1 cellular context compared by ENCODE assay signal in genomic region chr2:128321784-128322650, GRCh38.
TF ChIP-seq lines count a peak whose summit lies in the region.

No MANE protein-coding gene starts in this region.

TF ChIP-seq in HepG2, 621 proteins besides CTCF, POLR2A, EP300 and RAD21 (continued from another document and continues in another):
- TF ChIP-seq ZNF691 (CRISPR knock-in tag; IDR thresholded peaks at IDR 0.05; ENCODE audit: borderline replicate concordance, low read depth): 0 out of 2 replicates have a peak, but pooled peaks have one; percentile 39
- peak; percentile 20; the same call in 1 of the 2 replicates for TF ChIP-seq ZFP1 (CRISPR knock-in tag; IDR thresholded peaks at IDR 0.05)
- TF ChIP-seq GATAD1 (CRISPR knock-in tag; IDR thresholded peaks at IDR 0.05): peak; percentile 24; the same call in 1 of the 2 replicates
- peak; percentile 88; the same call in 1 of the 2 replicates for TF ChIP-seq YEATS4 (CRISPR knock-in tag; IDR thresholded peaks at IDR 0.05; ENCODE audit: borderline replicate concordance)
- no peak for TF ChIP-seq ZNF879 (CRISPR knock-in tag; IDR thresholded peaks at IDR 0.05)
- no peak for TF ChIP-seq ZNF639 (CRISPR knock-in tag; conservative IDR thresholded peaks at IDR 0.05)
- TF ChIP-seq ZNF687 (CRISPR knock-in tag; IDR thresholded peaks at IDR 0.05): peak; percentile 79
- TF ChIP-seq ZNF615 (CRISPR knock-in tag; IDR thresholded peaks at IDR 0.05; ENCODE audit: borderline replicate concordance): no peak; the same call in 1 of the 2 replicates
- peak; percentile 24; the same call in 1 of the 2 replicates for TF ChIP-seq TSC22D2 (CRISPR knock-in tag; IDR thresholded peaks at IDR 0.05; ENCODE audit: borderline replicate concordance)
- no peak for TF ChIP-seq KAT2B (IDR thresholded peaks at IDR 0.05; ENCODE audit: borderline replicate concordance, low read depth, low read length)
- peak; percentile 41; the same call in 1 of the 2 replicates for TF ChIP-seq ZNF263 (CRISPR knock-in tag; IDR thresholded peaks at IDR 0.05)
- TF ChIP-seq ZSCAN12 (CRISPR knock-in tag; IDR thresholded peaks at IDR 0.05): 0 out of 2 replicates have a peak, but pooled peaks have one; percentile 74
- TF ChIP-seq RAD51 (IDR thresholded peaks at IDR 0.05; ENCODE audit: borderline replicate concordance): no peak
- no peak for TF ChIP-seq ZNF34 (CRISPR knock-in tag; IDR thresholded peaks at IDR 0.05; ENCODE audit: borderline replicate concordance)
- no peak for TF ChIP-seq MATR3 (CRISPR knock-in tag; IDR thresholded peaks at IDR 0.05)
- TF ChIP-seq MTERF4 (CRISPR knock-in tag; IDR thresholded peaks at IDR 0.05): peak; percentile 21; the same call in 1 of the 2 replicates
- TF ChIP-seq CEBPB (IDR thresholded peaks at IDR 0.05; ENCODE audit: borderline replicate concordance, low read depth, low read length): no peak
- no peak for TF ChIP-seq NR2C2 (CRISPR knock-in tag; IDR thresholded peaks at IDR 0.05; ENCODE audit: borderline replicate concordance)
- TF ChIP-seq KMT2B (CRISPR knock-in tag; IDR thresholded peaks at IDR 0.05): no peak; the same call in 1 of the 2 replicates
- TF ChIP-seq ZNF646 (CRISPR knock-in tag; IDR thresholded peaks at IDR 0.05): no peak
- TF ChIP-seq KDM3A (CRISPR knock-in tag; IDR thresholded peaks at IDR 0.05; ENCODE audit: low read depth): no peak
- TF ChIP-seq ATM (IDR thresholded peaks at IDR 0.05; ENCODE audit: borderline replicate concordance): no peak
- TF ChIP-seq NFKB2 (CRISPR knock-in tag; IDR thresholded peaks at IDR 0.05; ENCODE audit: borderline replicate concordance): peak; percentile 76; the same call in 1 of the 2 replicates
- TF ChIP-seq TBP (CRISPR knock-in tag; IDR thresholded peaks at IDR 0.05): no peak
- TF ChIP-seq ZNF550 (CRISPR knock-in tag; IDR thresholded peaks at IDR 0.05; ENCODE audit: borderline replicate concordance): no peak
- peak; percentile 84 for TF ChIP-seq MED1 (CRISPR knock-in tag; IDR thresholded peaks at IDR 0.05)
- TF ChIP-seq ZNF24 (IDR thresholded peaks at IDR 0.05): no peak
- no peak; the same call in 1 of the 2 replicates for TF ChIP-seq NRL (CRISPR knock-in tag; IDR thresholded peaks at IDR 0.05; ENCODE audit: borderline replicate concordance)
- peak; percentile 80 for TF ChIP-seq KMT2A (CRISPR knock-in tag; IDR thresholded peaks at IDR 0.05)
- TF ChIP-seq MAFK (conservative IDR thresholded peaks at IDR 0.05 in 1 of 2, IDR thresholded peaks at IDR 0.05 in 1 of 2; ENCODE audit: low read length in 2 of 2): peak in 1 of 2 experiments; percentile 9; a peak in 1 of 4 replicates
- no peak for TF ChIP-seq PLSCR1 (CRISPR knock-in tag; IDR thresholded peaks at IDR 0.05; ENCODE audit: borderline replicate concordance)
- TF ChIP-seq PBX2 (CRISPR knock-in tag; IDR thresholded peaks at IDR 0.05): no peak
- TF ChIP-seq KAT7 (CRISPR knock-in tag; IDR thresholded peaks at IDR 0.05; ENCODE audit: borderline replicate concordance): no peak
- TF ChIP-seq ZNF558 (CRISPR knock-in tag; IDR thresholded peaks at IDR 0.05; ENCODE audit: borderline replicate concordance): peak; percentile 75; the same call in 1 of the 2 replicates
- TF ChIP-seq AHR (CRISPR knock-in tag; IDR thresholded peaks at IDR 0.05): no peak
- TF ChIP-seq JUN (CRISPR knock-in tag; IDR thresholded peaks at IDR 0.05): no peak
- no peak for TF ChIP-seq AFF4 (CRISPR knock-in tag; IDR thresholded peaks at IDR 0.05)
- no peak for TF ChIP-seq ZNF136 (CRISPR knock-in tag; IDR thresholded peaks at IDR 0.05; ENCODE audit: low read depth)
- TF ChIP-seq SMYD3 (CRISPR knock-in tag; IDR thresholded peaks at IDR 0.05): no peak
- TF ChIP-seq ARNT2 (CRISPR knock-in tag; IDR thresholded peaks at IDR 0.05; ENCODE audit: low read depth): peak; percentile 75
- TF ChIP-seq PHF21A (CRISPR knock-in tag; IDR thresholded peaks at IDR 0.05): no peak
- peak; percentile 55 for TF ChIP-seq BCL6 (CRISPR knock-in tag; IDR thresholded peaks at IDR 0.05)
- no peak for TF ChIP-seq RELA (CRISPR knock-in tag; IDR thresholded peaks at IDR 0.05)
- TF ChIP-seq SOX5 (CRISPR knock-in tag; IDR thresholded peaks at IDR 0.05; ENCODE audit: borderline replicate concordance): peak; percentile 53; the same call in 1 of the 2 replicates
- TF ChIP-seq POGZ (CRISPR knock-in tag; IDR thresholded peaks at IDR 0.05): peak; percentile 50; the same call in 1 of the 2 replicates
